22 cellular contexts compared by ENCODE assay signal in the genomic region with DNA sequence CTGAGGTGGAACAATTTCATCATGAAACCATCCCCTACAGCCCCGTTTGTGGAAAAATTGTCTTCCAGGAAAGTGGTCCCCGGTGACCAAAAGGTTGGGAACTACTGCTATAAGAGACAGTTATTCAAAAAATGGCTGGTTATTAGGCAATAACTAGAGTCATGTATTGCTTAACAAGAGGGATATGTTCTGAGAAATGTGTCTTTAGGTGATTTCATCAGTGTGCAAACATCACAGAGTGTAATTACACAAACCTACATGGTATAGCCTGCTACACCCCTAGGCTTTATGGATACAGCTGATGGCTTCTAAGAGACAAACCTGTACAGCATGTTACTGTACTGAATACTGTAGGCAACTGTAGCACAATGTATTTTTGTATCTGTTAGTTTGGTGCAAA.
DNase-seq lines count a peak whose midpoint lies in the region; ATAC-seq and TF ChIP-seq lines count a peak whose summit lies in the region.
"Had no signal": no experiment of that assay in that cellular context is flagged by ENCODE, and none has a peak within 500 bp of the region (broad histone marks: within the 10 kb centered on the region; RNA-seq: fewer than 3 reads in every experiment).

No MANE protein-coding gene starts in this region.

- CTCF ChIA-PET in PC-3 (lab: Charles Lee), result no interaction called here

- no peak for TF ChIP-seq CTCF in PC-3 (conservative IDR thresholded peaks at IDR 0.05; ENCODE audit: low read depth, low read length)

- POLR2A ChIA-PET in PC-3 (lab: Charles Lee; ENCODE audit: unreplicated experiment), result no interaction called here

- no peaks in the 10 kb centered on the region for H4K20me1 ChIP-seq in PC-3 (ENCODE audit: low read length)

- BruUV-seq in PC-3 (replicated peaks; lab: Mats Ljungman, UMichigan), result no TSS peak

- H3K4me3 ChIP-seq in PC-3 (ENCODE audit: low read length), result no peak overlapping the region
- H3K4me3 ChIP-seq in skeletal muscle cell (ENCODE audit: low read depth, low read length), result no peak overlapping the region
- H3K4me3 ChIP-seq: neural progenitor cell, stomach, upper lobe of left lung had no signal

- DNase-seq in SIG-M5 treated with dmso at 0.1 percent for 504 hours (lab: John Stamatoyannopoulos, UW; ENCODE audit: unreplicated experiment), result peak; percentile 9
- DNase-seq in SIG-M5 (lab: John Stamatoyannopoulos, UW), result no peak
- peak; percentile 64 for DNase-seq in PC-3
- peak; percentile 67 for DNase-seq in fibroblast of gingiva (ENCODE audit: low read depth)
- DNase-seq in skeletal muscle cell (ENCODE audit: low read depth), result peak; percentile 87
- no peak for DNase-seq in MV-4-11 (lab: John Stamatoyannopoulos, UW)
- DNase-seq: activated CD4-positive, alpha-beta memory T cell treated with anti-CD3 and anti-CD28 coated beads, Interleukin-2, amount 10 ng/mL, durations not matched to agents 7 days and 5 days; activated naive CD8-positive, alpha-beta T cell treated with anti-CD3 and anti-CD28 coated beads for 36 hours; BE2C; cerebellar nuclear complex; DMS79; GF-D8; islet precursor cell; NCI-H1092; NCI-H2029; NCI-H2227 treated with DMSO at 0.1 percent for 48 hours; posterior cingulate gyrus; stomach; upper lobe of left lung had no signal

- H3K9me2 ChIP-seq in PC-3 (replicated peaks; ENCODE audit: low read length), result no peaks in the 10 kb centered on the region

- ATAC-seq in PC-3 (peak; percentile 61), HG02885 (IDR thresholded peaks at IDR 0.05; ENCODE audit: poor library complexity, unreplicated experiment) (no peak), HG02938 (IDR thresholded peaks at IDR 0.05; ENCODE audit: unreplicated experiment) (no peak)

- H3K9me3 ChIP-seq in PC-3 (ENCODE audit: low read length), result no peaks in the 10 kb centered on the region
- H3K9me3 ChIP-seq: BE2C, upper lobe of left lung had no signal

- H2AFZ ChIP-seq in PC-3 (ENCODE audit: low read length), result no peak overlapping the region
- H2AFZ ChIP-seq: neural progenitor cell had no signal

- intact Hi-C loops in PC-3 (cut with micrococcal nuclease), result no loop called here

- H3K27me3 ChIP-seq in PC-3 (ENCODE audit: low read length), result no peaks in the 10 kb centered on the region
- H3K27me3 ChIP-seq: BE2C, neural progenitor cell, stomach, upper lobe of left lung had no signal

- no peaks in the 10 kb centered on the region for H3F3A ChIP-seq in PC-3 (ENCODE audit: low read length, unreplicated experiment)

- no peaks in the 10 kb centered on the region for H3K36me3 ChIP-seq in PC-3 (ENCODE audit: low read depth, low read length)
- H3K36me3 ChIP-seq: BE2C, neural progenitor cell, stomach, upper lobe of left lung had no signal

- H3K27ac ChIP-seq in PC-3 (ENCODE audit: low read length), result no peak overlapping the region
- H3K27ac ChIP-seq: neural progenitor cell, stomach, upper lobe of left lung had no signal

- H3K9ac ChIP-seq in PC-3 (ENCODE audit: low read length), result no peak overlapping the region
- H3K9ac ChIP-seq: neural progenitor cell had no signal

- H3K4me1 ChIP-seq in PC-3 (ENCODE audit: insufficient read depth, low read length), result no peaks in the 10 kb centered on the region
- H3K4me1 ChIP-seq: BE2C, stomach, upper lobe of left lung had no signal

- no peaks in the 10 kb centered on the region for H3K79me2 ChIP-seq in PC-3 (ENCODE audit: low read length)

- H3K4me2 ChIP-seq in PC-3 (ENCODE audit: low read length), result no peak overlapping the region
- H3K4me2 ChIP-seq: neural progenitor cell had no signal

Comparison
In these comparisons a context has a peak if more than half of its experiments do, and no peak if none do; other contexts are left out.
1. DNase-seq: peak in SIG-M5 treated with dmso at 0.1 percent for 504 hours (single experiment), PC-3 (single experiment), fibroblast of gingiva (single experiment) and skeletal muscle cell (single experiment); none in SIG-M5 (single experiment) and MV-4-11 (single experiment).